In genomic region chr20:46435146-46435545, GRCh38 we compare ENCODE assay signal across 24 cellular contexts. TPM values are rescaled to one million over a fixed set of nuclear protein-coding genes. Genes with fewer than 3 reads are reported as not detected.
DNase-seq lines count a peak whose midpoint lies in the region; ATAC-seq, FAIRE-seq and TF ChIP-seq lines count a peak whose summit lies in the region.
"Had no signal": no experiment of that assay in that cellular context is flagged by ENCODE, and none has a peak within 500 bp of the region (broad histone marks: within the 10 kb centered on the region; RNA-seq: fewer than 3 reads in every experiment).

No MANE protein-coding gene starts in this region.

- H3K27ac ChIP-seq in hepatocyte: no peak overlapping the region
- H3K27ac ChIP-seq: BLaER1 had no signal

- H3K9me3 ChIP-seq in hepatocyte (ENCODE audit: low read depth): no peaks in the 10 kb centered on the region
- H3K9me3 ChIP-seq: BE2C, BLaER1 had no signal

- peaks cover 56% of the 10 kb centered on the region for H3K27me3 Mint-ChIP-seq in stimulated activated naive CD8-positive, alpha-beta T cell treated with anti-CD3 and anti-CD28 coated beads, Interleukin-15, amount 100 ng/mL, for 72 hours

- no peak overlapping the region for H2AFZ ChIP-seq in hepatocyte

- H3K9me2 ChIP-seq in hepatocyte (replicated peaks; ENCODE audit: insufficient read depth): no peaks in the 10 kb centered on the region

- no peaks in the 10 kb centered on the region for H3K79me2 ChIP-seq in hepatocyte

- no peak overlapping the region for H3K4me3 Mint-ChIP-seq in stimulated activated naive CD8-positive, alpha-beta T cell treated with anti-CD3 and anti-CD28 coated beads, Interleukin-15, amount 100 ng/mL, for 72 hours
- H3K4me3 Mint-ChIP-seq: CD14-positive monocyte; CD4-positive, alpha-beta memory T cell; CD4-positive, CD25-positive, alpha-beta regulatory T cell; CD8-positive, alpha-beta memory T cell had no signal

- H3K4me1 Mint-ChIP-seq in stimulated activated naive CD8-positive, alpha-beta T cell treated with anti-CD3 and anti-CD28 coated beads, Interleukin-15, amount 100 ng/mL, for 72 hours: no peaks in the 10 kb centered on the region
- H3K4me1 Mint-ChIP-seq: CD14-positive monocyte; CD4-positive, alpha-beta memory T cell; CD4-positive, CD25-positive, alpha-beta regulatory T cell; CD8-positive, alpha-beta memory T cell had no signal

- H3K9me3 Mint-ChIP-seq in stimulated activated naive CD8-positive, alpha-beta T cell treated with anti-CD3 and anti-CD28 coated beads, Interleukin-15, amount 100 ng/mL, for 72 hours: no peaks in the 10 kb centered on the region
- H3K9me3 Mint-ChIP-seq: CD4-positive, alpha-beta memory T cell; CD4-positive, CD25-positive, alpha-beta regulatory T cell; CD8-positive, alpha-beta memory T cell had no signal

- H3K27ac Mint-ChIP-seq in stimulated activated naive CD8-positive, alpha-beta T cell treated with anti-CD3 and anti-CD28 coated beads, Interleukin-15, amount 100 ng/mL, for 72 hours: peak overlapping the region; percentile 31 to 35
- H3K27ac Mint-ChIP-seq: CD14-positive monocyte; CD4-positive, alpha-beta memory T cell; CD4-positive, CD25-positive, alpha-beta regulatory T cell had no signal

- no peak for DNase-seq in stimulated activated naive CD8-positive, alpha-beta T cell treated with anti-CD3 and anti-CD28 coated beads, Interleukin-15, amount 100 ng/mL, for 72 hours
- DNase-seq in stimulated activated naive CD8-positive, alpha-beta T cell treated with anti-CD3 and anti-CD28 coated beads, Interleukin-15, Interleukin-2, amounts not matched to agents 100 U/mL and 50 U/mL, for 24 hours: no peak
- no peak for DNase-seq in HTR-8/SVneo (ENCODE audit: insufficient read length, low spot score)
- DNase-seq in OCI-M1 (lab: John Stamatoyannopoulos, UW): no peak
- no peak for DNase-seq in hepatocyte (ENCODE audit: low spot score)
- DNase-seq: 8988T; ACHN; CD4-positive, alpha-beta memory T cell; CD4-positive, CD25-positive, alpha-beta regulatory T cell; CD8-positive, alpha-beta memory T cell; COR-L47; DMS153; DMS53; DMS79; DND-41; EL; GF-D8 had no signal

- no peak overlapping the region for H3K4me3 ChIP-seq in hepatocyte
- H3K4me3 ChIP-seq: BLaER1 had no signal

- H3K4me1 ChIP-seq in hepatocyte (ENCODE audit: insufficient read depth): no peaks in the 10 kb centered on the region
- H3K4me1 ChIP-seq: BE2C had no signal

- H3K27me3 ChIP-seq in hepatocyte: peaks cover 16% of the 10 kb centered on the region
- H3K27me3 ChIP-seq: BLaER1 had no signal

- peak; percentile 44 for FAIRE-seq in HTR-8/SVneo (lab: Jason Lieb, UNC)
- FAIRE-seq: A204.1, G401.6, GM12891, GM19239 had no signal

- no peak for ATAC-seq in stimulated activated naive CD8-positive, alpha-beta T cell treated with anti-CD3 and anti-CD28 coated beads, Interleukin-15, amount 100 ng/mL, for 72 hours
- no peak for ATAC-seq in stimulated activated naive CD8-positive, alpha-beta T cell treated with anti-CD3 and anti-CD28 coated beads, Interleukin-15, Interleukin-2, amounts not matched to agents 100 U/mL and 50 U/mL, for 24 hours

- no peak for TF ChIP-seq CTCF in hepatocyte (IDR thresholded peaks at IDR 0.05; ENCODE audit: poor library complexity)

- WGBS in hepatocyte (ENCODE audit: low lambda C conversion rate, missing lambda C conversion rate): 90% methylated on average over 6 of the region's 6 CpGs

- H3K36me3 ChIP-seq in hepatocyte (replicated peaks; ENCODE audit: insufficient read depth, low read depth): no peaks in the 10 kb centered on the region
- H3K36me3 ChIP-seq: BE2C, BLaER1 had no signal

- no peaks in the 10 kb centered on the region for H4K20me1 ChIP-seq in hepatocyte (ENCODE audit: insufficient read depth, poor library complexity, severe bottlenecking)
- H4K20me1 ChIP-seq: BLaER1 had no signal

- no peak overlapping the region for H3K4me2 ChIP-seq in hepatocyte
- H3K4me2 ChIP-seq: BLaER1 had no signal

RNA-seq across cellular contexts. Expression of gene ELMO2, which starts 28.7 kb away (rescaled TPM):
- 42.3 and 50.5 TPM in 2 replicates for total RNA-seq in hepatocyte
- polyA plus RNA-seq in hepatocyte: 32.8 and 35.0 TPM in 2 replicates
